In genomic region chr12:39441963-39442894, GRCh38 we compare ENCODE assay signal across 8 cellular contexts. TPM values are rescaled to one million over a fixed set of nuclear protein-coding genes. Genes with fewer than 3 reads are reported as not detected.
DNase-seq lines count a peak whose midpoint lies in the region; ATAC-seq, FAIRE-seq and TF ChIP-seq lines count a peak whose summit lies in the region.

No MANE protein-coding gene starts in this region.

- H3K56ac ChIP-seq in H1 (replicated peaks; ENCODE audit: insufficient read length, low read depth, low read length): no peak overlapping the region

- H3K18ac ChIP-seq in H1 (ENCODE audit: extremely low read depth, low read length): peak overlapping the region; percentile 51; the same call in 1 of the 2 replicates

- no peak overlapping the region for H4K5ac ChIP-seq in H1 (ENCODE audit: insufficient read length, low read depth, low read length)

- DNase-seq in NCI-H2171 treated with DMSO at 0.1 percent for 48 hours (lab: John Stamatoyannopoulos, UW): peak; percentile 68
- DNase-seq in activated CD8-positive, alpha-beta memory T cell treated with anti-CD3 and anti-CD28 coated beads for 24 hours: peak; percentile 81
- peak in 1 of 2 experiments; percentile 66 for DNase-seq in H1 (ENCODE audit: low read depth in 1 of 2, low spot score in 2 of 2)
- peak; percentile 26 for DNase-seq in middle frontal gyrus (ENCODE audit: extremely low spot score, low spot score)
- peak; percentile 11 to 20 for DNase-seq in stimulated activated CD8-positive, alpha-beta memory T cell treated with anti-CD3 and anti-CD28 coated beads, Interleukin-2, amount 100 ng/mL, for 1 hour (ENCODE audit: low read depth in 2 of 2)
- DNase-seq in SKM-1 treated with dmso at 0.1 percent for 144 hours (lab: John Stamatoyannopoulos, UW; ENCODE audit: unreplicated experiment): no peak

- ATAC-seq in GM18511 (IDR thresholded peaks at IDR 0.05; ENCODE audit: unreplicated experiment) (peak; percentile 31), HG02870 (IDR thresholded peaks at IDR 0.05; ENCODE audit: unreplicated experiment) (peak; percentile 23)

- H2AK5ac ChIP-seq in H1 (ENCODE audit: low read depth, low read length): no peak overlapping the region

- no peaks in the 10 kb centered on the region for H3K36me3 ChIP-seq in H1 (ENCODE audit: control insufficient read depth in 2 of 4, insufficient read depth in 4 of 4, low read length in 3 of 4)

- TF ChIP-seq POLR2A in H1 (IDR thresholded peaks at IDR 0.05; ENCODE audit: control extremely low read depth in 1 of 2, low read depth in 2 of 2, low read length in 2 of 2): no peak

- no peak for FAIRE-seq in H1 (lab: Jason Lieb, UNC)

- H3K4me3 ChIP-seq in H1 (ENCODE audit: extremely low read depth in 1 of 4, insufficient read depth in 2 of 4, low read depth in 3 of 4, low read length in 4 of 4): peak overlapping the region; percentile 64 to 84 (median 70)

- peak overlapping the region; percentile 86 to 88 for H3K4me2 ChIP-seq in H1 (ENCODE audit: insufficient read depth in 1 of 2, low read depth in 2 of 2, low read length in 2 of 2)

- H3K27ac ChIP-seq in H1 (ENCODE audit: low read depth, low read length): peak overlapping the region; percentile 71; the same call in 1 of the 2 replicates

- H3K23me2 ChIP-seq in H1 (ENCODE audit: low read depth, low read length): peaks cover 6% of the 10 kb centered on the region; the same call in 1 of the 2 replicates

- H3K79me1 ChIP-seq in H1 (ENCODE audit: low read depth, low read length): no peaks in the 10 kb centered on the region

- H2AFZ ChIP-seq in H1 (ENCODE audit: low read length): no peak overlapping the region; the same call in 1 of the 2 replicates

- H4K91ac ChIP-seq in H1 (replicated peaks; ENCODE audit: insufficient read length, low read length): peak overlapping the region; percentile 81

- H3K23ac ChIP-seq in H1 (ENCODE audit: insufficient read length): no peak overlapping the region

- peak overlapping the region; percentile 45; the same call in 1 of the 2 replicates for H4K8ac ChIP-seq in H1 (ENCODE audit: extremely low read depth, insufficient read depth, low read length)

- 11% methylated on average over 42 of the region's 58 CpGs; no CpG with 5 or more reads in 1 of the 2 experiments for WGBS in H1 (ENCODE audit: extremely low coverage in 1 of 2, insufficient coverage in 1 of 2, insufficient read length in 1 of 2, insufficient replicate concordance in 2 of 2, low coverage in 1 of 2, low lambda C conversion rate in 2 of 2, missing lambda C conversion rate in 1 of 2), 2 experiments

- no peak overlapping the region for H3K14ac ChIP-seq in H1 (ENCODE audit: insufficient read length)

- H4K20me1 ChIP-seq in H1 (replicated peaks in 1 of 2; ENCODE audit: control insufficient read depth in 1 of 2, insufficient read depth in 2 of 2, low read length in 2 of 2): no peaks in the 10 kb centered on the region

- no peak overlapping the region for H2BK20ac ChIP-seq in H1 (ENCODE audit: low read length)

- no peak for TF ChIP-seq EP300 in H1 (IDR thresholded peaks at IDR 0.05; ENCODE audit: borderline replicate concordance in 1 of 2, low read depth in 2 of 2, low read length in 2 of 2)

- H3K9me3 ChIP-seq in H1 (ENCODE audit: insufficient read depth in 2 of 2, low read depth in 1 of 2, low read length in 1 of 2): no peaks in the 10 kb centered on the region

- no peak overlapping the region; the same call in 1 of the 2 replicates for H2BK5ac ChIP-seq in H1 (ENCODE audit: low read depth, low read length)

- CTCF ChIA-PET in H1 (lab: Charles Lee; ENCODE audit: partially characterized antibody): interaction anchor here (1.0 to 1.5 kb wide), 2 partner anchors 39 to 77 kb away, joined by 3 read pairs; no protein-coding TSS in a partner anchor

- TF ChIP-seq CTCF in H1 (IDR thresholded peaks at IDR 0.05; ENCODE audit: control extremely low read depth in 1 of 3, insufficient read depth in 1 of 3, low read depth in 1 of 3, low read length in 3 of 3): no peak

- no peak for TF ChIP-seq RAD21 in H1 (IDR thresholded peaks at IDR 0.05 in 1 of 2, conservative IDR thresholded peaks at IDR 0.05 in 1 of 2; ENCODE audit: low read depth in 2 of 2, low read length in 2 of 2)

- no peaks in the 10 kb centered on the region; a peak in 1 of 7 replicates for H3K27me3 ChIP-seq in H1 (replicated peaks in 1 of 4; ENCODE audit: control insufficient read depth in 3 of 4, extremely low read depth in 1 of 4, insufficient read depth in 3 of 4, low read length in 3 of 4)

- POLR2A ChIA-PET in H1 (lab: Charles Lee; ENCODE audit: partially characterized antibody): interaction anchor here (0.6 to 3.2 kb wide), 8 partner anchors 10 to 160 kb away, joined by 3 to 16 read pairs (median 5); no protein-coding TSS in a partner anchor

- peaks cover 0 to 50% of the 10 kb centered on the region in 2 experiments; a peak in 2 of 4 replicates for H3K79me2 ChIP-seq in H1 (ENCODE audit: control insufficient read depth in 1 of 2, insufficient read depth in 2 of 2, low read length in 2 of 2)

- no peak overlapping the region; the same call in 1 of the 2 replicates for H2BK15ac ChIP-seq in H1 (ENCODE audit: low read length)

- H3K4ac ChIP-seq in H1 (replicated peaks; ENCODE audit: insufficient read length, low read depth, low read length): no peak overlapping the region

- peaks cover 0 to 12% (median 7%) of the 10 kb centered on the region in 4 experiments; a peak in 4 of 7 replicates for H3K4me1 ChIP-seq in H1 (replicated peaks in 1 of 4; ENCODE audit: control insufficient read depth in 3 of 4, insufficient read depth in 4 of 4, low read length in 3 of 4)

- 0 out of 2 replicates have a peak overlapping the region, but pooled peaks have one; percentile 45 for H2BK12ac ChIP-seq in H1 (ENCODE audit: low read depth, low read length)

- peak overlapping the region; percentile 27 to 96 (median 64); a peak in 5 of 7 replicates for H3K9ac ChIP-seq in H1 (replicated peaks in 1 of 4; ENCODE audit: extremely low read depth in 1 of 4, low read depth in 3 of 4, low read length in 3 of 4)

- H2BK120ac ChIP-seq in H1 (replicated peaks; ENCODE audit: low read depth, low read length): no peak overlapping the region

TF ChIP-seq in H1, 55 proteins besides CTCF, POLR2A, EP300 and RAD21:
- TF ChIP-seq HDAC6 (IDR thresholded peaks at IDR 0.05; ENCODE audit: low read depth, low read length) (no peak), BRCA1 (IDR thresholded peaks at IDR 0.05; ENCODE audit: low read depth, low read length) (no peak), RBBP5 (IDR thresholded peaks at IDR 0.05; ENCODE audit: borderline replicate concordance, low read depth, low read length) (0 out of 2 replicates have a peak, but pooled peaks have one; percentile 42), HDAC2 (IDR thresholded peaks at IDR 0.05; ENCODE audit: borderline replicate concordance in 1 of 2, low read depth in 2 of 2, low read length in 2 of 2) (0 out of 4 replicates have a peak, but pooled peaks of 1 of the 2 experiments have one; percentile 76), KDM4A (IDR thresholded peaks at IDR 0.05; ENCODE audit: low read depth, low read length, severe bottlenecking) (peak; percentile 98), RNF2 (IDR thresholded peaks at IDR 0.05; ENCODE audit: borderline replicate concordance, low read depth, low read length, missing control alignments, poor library complexity, severe bottlenecking) (no peak)

RNA-seq across cellular contexts. Expression of gene KIF21A, which starts 0.7 kb away (rescaled TPM):
- total RNA-seq in H1 (2021; fragmentation: NEBNext Ultra II Directional; extraction: Animal tissue kit (Norgen Biotek cat#: 25700)): 26.0 and 36.6 TPM in 2 replicates
- 5.1 and 10.0 TPM in 2 replicates for polyA plus RNA-seq in H1 (2011; rRNA removed)
- polyA plus RNA-seq in H1 (2011; cell fraction: cytosol; rRNA removed): 14.3 TPM
- 5.6 TPM for polyA plus RNA-seq in H1 (2011; cell fraction: nucleus; rRNA removed)
- polyA plus RNA-seq in H1 (2012, experiment 1 of 2): 17.5 to 43.1 TPM (median 22.7 TPM) in 4 replicates
- polyA plus RNA-seq in H1 (2012, experiment 2 of 2): 1.4 TPM
- polyA plus RNA-seq in H1 (2013, experiment 1 of 2): 15.5 TPM
- 17.2 TPM for polyA plus RNA-seq in H1 (2013, experiment 2 of 2)
- polyA minus RNA-seq in H1 (2011; rRNA and poly(A)+ RNA removed): 25.1 and 50.3 TPM in 2 replicates
- 15.1 TPM for polyA minus RNA-seq in H1 (2011; cell fraction: cytosol; rRNA and poly(A)+ RNA removed)
- 61.9 TPM for polyA minus RNA-seq in H1 (2011; cell fraction: nucleus; rRNA and poly(A)+ RNA removed)
